Comparison of ENCODE assay signal across 1 cellular context in genomic region chr13:45398862-45399261, GRCh38.
TF ChIP-seq lines count a peak whose summit lies in the region.

No MANE protein-coding gene starts in this region.

TF ChIP-seq in HepG2, 621 proteins besides CTCF, POLR2A, EP300 and RAD21:
- no peak for TF ChIP-seq TOPORS (CRISPR knock-in tag; IDR thresholded peaks at IDR 0.05)
- TF ChIP-seq ZNF446 (CRISPR knock-in tag; IDR thresholded peaks at IDR 0.05): no peak
- TF ChIP-seq ZNF570 (CRISPR knock-in tag; IDR thresholded peaks at IDR 0.05; ENCODE audit: borderline replicate concordance): no peak
- no peak for TF ChIP-seq TRIM22 (IDR thresholded peaks at IDR 0.05)
- no peak for TF ChIP-seq SMC3 (IDR thresholded peaks at IDR 0.05; ENCODE audit: low read length)
- TF ChIP-seq DDIT3 (CRISPR knock-in tag; IDR thresholded peaks at IDR 0.05): no peak
- no peak for TF ChIP-seq ELK4 (CRISPR knock-in tag; IDR thresholded peaks at IDR 0.05; ENCODE audit: borderline replicate concordance)
- TF ChIP-seq ZNF33A (CRISPR knock-in tag; IDR thresholded peaks at IDR 0.05; ENCODE audit: borderline replicate concordance): no peak
- no peak for TF ChIP-seq SALL1 (CRISPR knock-in tag; IDR thresholded peaks at IDR 0.05)
- no peak for TF ChIP-seq BRD4 (CRISPR knock-in tag; IDR thresholded peaks at IDR 0.05)
- TF ChIP-seq SIX4 (CRISPR knock-in tag; IDR thresholded peaks at IDR 0.05): no peak
- TF ChIP-seq TGIF2 (CRISPR knock-in tag; IDR thresholded peaks at IDR 0.05): no peak
